Comparison of ENCODE assay signal across 9 cellular contexts in the genomic region with DNA sequence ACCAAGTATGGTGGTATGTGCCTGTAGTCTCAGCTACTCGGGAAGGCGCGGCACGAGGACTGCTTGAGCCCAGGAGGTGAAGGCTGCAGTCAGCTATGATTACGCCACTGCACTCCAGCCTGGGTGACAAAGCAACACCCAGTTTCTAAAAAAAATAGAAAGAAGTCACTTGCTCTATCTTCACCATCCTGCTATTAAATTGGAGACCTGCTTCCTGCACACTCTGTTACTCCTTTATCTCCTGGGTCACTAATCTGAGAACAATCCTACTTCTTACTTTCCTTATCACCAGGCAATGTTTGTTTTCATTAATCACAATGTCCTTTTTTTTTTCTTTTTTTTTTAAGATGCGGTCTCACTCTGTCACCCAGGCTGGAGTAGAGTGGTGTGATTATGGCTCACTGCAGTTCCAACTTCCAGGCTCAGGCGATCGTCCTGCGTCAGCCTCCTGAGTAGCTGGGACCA. TPM values are rescaled to one million over a fixed set of nuclear protein-coding genes. Genes with fewer than 3 reads are reported as not detected.
DNase-seq lines count a peak whose midpoint lies in the region; ATAC-seq and TF ChIP-seq lines count a peak whose summit lies in the region.
"Had no signal": no experiment of that assay in that cellular context is flagged by ENCODE, and none has a peak within 500 bp of the region (broad histone marks: within the 10 kb centered on the region; RNA-seq: fewer than 3 reads in every experiment).

No MANE protein-coding gene starts in this region.

- no peaks in the 10 kb centered on the region for H3K27me3 Mint-ChIP-seq in CD4-positive, alpha-beta memory T cell
- H3K27me3 Mint-ChIP-seq in central memory CD8-positive, alpha-beta T cell: no peaks in the 10 kb centered on the region
- H3K27me3 Mint-ChIP-seq in nephron (ENCODE audit: low read depth): no peaks in the 10 kb centered on the region

- H3K9ac ChIP-seq in MM.1S (ENCODE audit: low read length): no peak overlapping the region

- H3K27ac ChIP-seq in CD4-positive, alpha-beta memory T cell (ENCODE audit: low read depth, low read length): no peak overlapping the region
- H3K27ac ChIP-seq in aorta (ENCODE audit: low read depth in 1 of 2, low read length in 2 of 2) (no peak overlapping the region), MM.1S (ENCODE audit: low read length) (no peak overlapping the region)

- H3K27me3 ChIP-seq in CD4-positive, alpha-beta memory T cell (ENCODE audit: insufficient read depth, low read length): no peaks in the 10 kb centered on the region
- H3K27me3 ChIP-seq in aorta (ENCODE audit: control insufficient read depth in 1 of 2, insufficient read depth in 2 of 2, low read length in 1 of 2) (no peaks in the 10 kb centered on the region), MM.1S (replicated peaks; ENCODE audit: insufficient read depth, low read length) (no peaks in the 10 kb centered on the region)

- no peaks in the 10 kb centered on the region for H3K36me3 ChIP-seq in CD4-positive, alpha-beta memory T cell (ENCODE audit: insufficient read depth, low read length)
- H3K36me3 ChIP-seq in aorta (ENCODE audit: control insufficient read depth in 1 of 2, insufficient read depth in 2 of 2, low read length in 1 of 2) (no peaks in the 10 kb centered on the region), MM.1S (replicated peaks; ENCODE audit: insufficient read depth, low read length) (no peaks in the 10 kb centered on the region)

- H3K9me3 Mint-ChIP-seq in CD4-positive, alpha-beta memory T cell: peaks cover 0 to 4% (median 0%) of the 10 kb centered on the region in 8 donors
- H3K9me3 Mint-ChIP-seq in central memory CD8-positive, alpha-beta T cell: no peaks in the 10 kb centered on the region
- peaks cover 9% of the 10 kb centered on the region for H3K9me3 Mint-ChIP-seq in nephron

- DNase-seq in CD4-positive, alpha-beta memory T cell: no peak
- DNase-seq in NCI-H2107 (lab: John Stamatoyannopoulos, UW) (peak; percentile 62), aorta (no peak), MM.1S (no peak), middle frontal gyrus (ENCODE audit: extremely low spot score, low spot score) (no peak), midbrain (lab: John Stamatoyannopoulos, UW) (no peak)
- DNase-seq in central memory CD8-positive, alpha-beta T cell (ENCODE audit: low spot score in 2 of 2): no peak
- DNase-seq: DMS 273 treated with DMSO at 0.1 percent for 48 hours had no signal

- intact Hi-C loops in CD4-positive, alpha-beta memory T cell (cut with micrococcal nuclease): no loop called here
- intact Hi-C loops in aorta (cut with DNase I): no loop called here

- H3K4me3 Mint-ChIP-seq in CD4-positive, alpha-beta memory T cell: peak overlapping the region in 6 of 8 donors; percentile 4 to 43 (median 29)
- no peak overlapping the region for H3K4me3 Mint-ChIP-seq in central memory CD8-positive, alpha-beta T cell
- peak overlapping the region; percentile 10 to 43 (median 10) for H3K4me3 Mint-ChIP-seq in nephron

- CTCF ChIA-PET in CD4-positive, alpha-beta memory T cell (lab: Charles Lee; ENCODE audit: partially characterized antibody): no interaction called here

- H3K4me1 Mint-ChIP-seq in CD4-positive, alpha-beta memory T cell: peaks cover 36 to 90% (median 56%) of the 10 kb centered on the region in 4 donors
- H3K4me1 Mint-ChIP-seq in central memory CD8-positive, alpha-beta T cell: peaks cover 39% of the 10 kb centered on the region
- H3K4me1 Mint-ChIP-seq in nephron: peaks cover 62% of the 10 kb centered on the region

- peaks cover 8 to 11% of the 10 kb centered on the region in 2 donors for H3K36me3 Mint-ChIP-seq in CD4-positive, alpha-beta memory T cell
- peaks cover 26% of the 10 kb centered on the region for H3K36me3 Mint-ChIP-seq in central memory CD8-positive, alpha-beta T cell (ENCODE audit: insufficient read depth)
- peaks cover 40% of the 10 kb centered on the region for H3K36me3 Mint-ChIP-seq in nephron (ENCODE audit: low read depth)

- 43 to 56% methylated on average over 9 of the region's 9 CpGs for WGBS in aorta, 2 donors

- H3K9me2 ChIP-seq in MM.1S (replicated peaks; ENCODE audit: insufficient read depth, low read length): no peaks in the 10 kb centered on the region

- H3K79me2 ChIP-seq in MM.1S (ENCODE audit: low read length): peaks cover 44% of the 10 kb centered on the region

- ATAC-seq in central memory CD8-positive, alpha-beta T cell (replicated peaks; ENCODE audit: extremely low read depth, poor library complexity, severe bottlenecking): no peak
- ATAC-seq in aorta (ENCODE audit: low FRiP score): no peak

- no peak overlapping the region for H3K4me2 ChIP-seq in MM.1S (ENCODE audit: low read depth, low read length)

- no peaks in the 10 kb centered on the region for H3K9me3 ChIP-seq in CD4-positive, alpha-beta memory T cell (ENCODE audit: control insufficient read depth in 1 of 2, low read length in 2 of 2)
- H3K9me3 ChIP-seq in aorta (ENCODE audit: control insufficient read depth, low read length) (no peaks in the 10 kb centered on the region), MM.1S (replicated peaks; ENCODE audit: insufficient read depth, low read length) (no peaks in the 10 kb centered on the region)

- no peak overlapping the region for H3K4me3 ChIP-seq in CD4-positive, alpha-beta memory T cell (ENCODE audit: low read length in 2 of 2)
- H3K4me3 ChIP-seq in aorta (ENCODE audit: low read length in 2 of 2) (no peak overlapping the region), MM.1S (ENCODE audit: low read length) (no peak overlapping the region)

- H3K27ac Mint-ChIP-seq in CD4-positive, alpha-beta memory T cell: peak overlapping the region in 4 of 7 donors; percentile 13 to 55 (median 34)
- H3K27ac Mint-ChIP-seq in central memory CD8-positive, alpha-beta T cell (ENCODE audit: low read depth): peak overlapping the region; percentile 22
- H3K27ac Mint-ChIP-seq in nephron: peak overlapping the region; percentile 88 to 97 (median 93)

- H4K20me1 ChIP-seq in MM.1S (ENCODE audit: insufficient read depth, low read length): no peaks in the 10 kb centered on the region

- no peak overlapping the region for H2AFZ ChIP-seq in MM.1S (ENCODE audit: low read length)

- peaks cover 48% of the 10 kb centered on the region for H3K4me1 ChIP-seq in CD4-positive, alpha-beta memory T cell (ENCODE audit: insufficient read depth, low read length)
- H3K4me1 ChIP-seq in aorta (ENCODE audit: control insufficient read depth in 1 of 2, insufficient read depth in 2 of 2, low read length in 2 of 2) (no peaks in the 10 kb centered on the region), MM.1S (ENCODE audit: low read length) (no peaks in the 10 kb centered on the region)

- TF ChIP-seq CTCF in nephron (IDR thresholded peaks at IDR 0.05; ENCODE audit: unreplicated experiment in 3 of 3) (no peak), MM.1S (IDR thresholded peaks at IDR 0.05; ENCODE audit: low read length) (no peak)

- peaks cover 10% of the 10 kb centered on the region; the same call in 1 of the 2 replicates for H3F3A ChIP-seq in MM.1S (ENCODE audit: insufficient read depth, low read length)

- POLR2A ChIA-PET in CD4-positive, alpha-beta memory T cell (lab: Charles Lee; ENCODE audit: partially characterized antibody): no interaction called here

RNA-seq across cellular contexts. Expression of a gene that starts 16.2 kb away (rescaled TPM):
- total RNA-seq in CD4-positive, alpha-beta memory T cell: 10 to 100 TPM; 66.7 to 70.2 TPM
- 10 to 100 TPM; 63.0 to 73.9 TPM for polyA plus RNA-seq in CD4-positive, alpha-beta memory T cell
- total RNA-seq in aorta: 10 to 100 TPM; 18.8 to 19.1 TPM
- 10 to 100 TPM in 1 of 2 donors, 1 to 10 TPM in 1; 6.0 to 10.3 TPM for polyA plus RNA-seq in aorta

Comparison
In these comparisons a context has a peak if more than half of its experiments do, and no peak if none do; other contexts are left out.
1. H3K27ac Mint-ChIP-seq: peak in every context shown above with its lines; median percentile 93 in nephron; 34 in CD4-positive, alpha-beta memory T cell; 22 in central memory CD8-positive, alpha-beta T cell.